ENCODE assay signal across 8 cellular contexts in the genomic region with DNA sequence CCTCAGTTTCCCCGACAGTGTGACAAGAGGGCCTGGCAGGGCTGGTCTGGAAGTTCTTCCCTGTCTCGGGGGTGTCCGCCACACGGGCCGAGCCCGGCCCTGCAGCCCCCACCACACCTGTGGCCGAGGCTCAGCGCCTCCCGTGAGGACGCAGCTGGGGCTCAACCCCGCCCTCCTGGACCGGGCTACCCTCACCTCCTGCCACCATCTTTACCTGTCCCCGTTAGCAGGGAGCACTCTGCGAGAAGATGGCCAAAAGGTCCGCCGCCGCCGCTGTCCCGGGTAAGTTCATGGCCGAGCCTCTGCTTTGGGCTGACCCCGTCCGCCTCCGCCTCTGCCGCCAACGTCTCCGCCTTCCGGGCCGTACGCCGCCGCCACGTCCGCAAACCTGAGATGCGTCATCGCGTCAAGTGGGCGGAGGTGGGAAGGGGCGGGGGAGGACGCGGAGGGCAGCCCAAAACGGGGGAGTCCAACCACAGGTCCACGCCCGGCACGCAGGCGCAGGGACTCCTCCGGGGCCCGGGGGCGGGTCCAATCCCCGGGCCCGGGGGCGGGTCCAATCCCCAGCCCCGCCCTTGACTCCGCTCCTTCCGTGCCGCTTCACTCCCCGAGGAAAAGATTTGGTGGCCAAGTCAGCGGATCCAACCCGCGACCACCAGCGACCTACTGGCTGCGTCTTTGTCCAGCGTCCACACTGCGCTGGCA. TPM values are rescaled to one million over a fixed set of nuclear protein-coding genes. Genes with fewer than 3 reads are reported as not detected.
DNase-seq lines count a peak whose midpoint lies in the region; ATAC-seq and TF ChIP-seq lines count a peak whose summit lies in the region.

A gene (minus strand): TSS at position 351 of the 705 bp plus-strand sequence. CDS start 4,295 bp downstream, outside the sequence.

- peak within 1 kb of the TSS; percentile 100 for H3K4me3 Mint-ChIP-seq in activated B cell treated with CpG ODN at 0.5 μM for 24 hours

- POLR2A ChIA-PET in AG04449 (lab: Yijun Ruan, JAX) (interaction anchor here (1.2 kb wide), 1 partner anchor 119 kb away, joined by 3 read pairs; a partner anchor contains a TSS), activated B cell treated with CpG ODN at 0.5 μM for 24 hours (lab: Charles Lee) (interaction anchor here (0.6 to 2.6 kb wide), 4 partner anchors 55 to 854 kb away, joined by 4 to 31 read pairs (median 8); a partner anchor contains a TSS)

- peaks cover 33% of the 10 kb centered on the region for H3K4me1 Mint-ChIP-seq in activated B cell treated with CpG ODN at 0.5 μM for 24 hours

- ATAC-seq in GM18873 (IDR thresholded peaks at IDR 0.05; ENCODE audit: low FRiP score, unreplicated experiment) (peak; percentile 90), HG03139 (IDR thresholded peaks at IDR 0.05; ENCODE audit: unreplicated experiment) (peak; percentile 92), activated B cell treated with CpG ODN at 0.5 μM for 24 hours (ENCODE audit: low read depth) (peak; percentile 93)

- TF ChIP-seq CTCF in AG04449 (IDR thresholded peaks at IDR 0.05; ENCODE audit: insufficient read depth, low read length, missing control alignments) (no peak), activated B cell treated with CpG ODN at 0.5 μM for 24 hours (IDR thresholded peaks at IDR 0.05) (no peak)

- peaks cover 20% of the 10 kb centered on the region for H3K27me3 Mint-ChIP-seq in activated B cell treated with CpG ODN at 0.5 μM for 24 hours

- peaks cover 22% of the 10 kb centered on the region for H3K36me3 Mint-ChIP-seq in activated B cell treated with CpG ODN at 0.5 μM for 24 hours (ENCODE audit: low read depth)

- intact Hi-C loops in activated B cell treated with CpG ODN at 0.5 μM for 24 hours (cut with micrococcal nuclease) = loop anchor here (1.0 to 5.0 kb wide), 6 partner anchors 22 to 1800 kb away; a partner anchor contains a TSS

- peak within 1 kb of the TSS; percentile 96 for H3K4me3 ChIP-seq in AG04449 (ENCODE audit: low read depth, low read length)

- no peaks in the 10 kb centered on the region for H3K9me3 Mint-ChIP-seq in activated B cell treated with CpG ODN at 0.5 μM for 24 hours

- H3K27ac ChIP-seq in caudate nucleus (ENCODE audit: low read depth, low read length) = peak within 1 kb of the TSS; percentile 100

- peak within 1 kb of the TSS; percentile 97 for H3K27ac Mint-ChIP-seq in activated B cell treated with CpG ODN at 0.5 μM for 24 hours

- CTCF ChIA-PET in AG04449 (lab: Yijun Ruan, JAX) = interaction anchor here (0.8 to 3.8 kb wide), 21 partner anchors 9 to 142 kb away, joined by 3 to 112 read pairs (median 6); a partner anchor contains a TSS
- CTCF ChIA-PET in activated B cell treated with CpG ODN at 0.5 μM for 24 hours (lab: Charles Lee) = interaction anchor here (0.7 to 1.7 kb wide), 8 partner anchors 45 to 141 kb away, joined by 3 to 25 read pairs (median 4); a partner anchor contains a TSS

- DNase-seq in AG04449 (ENCODE audit: low read depth, low spot score) (peak; percentile 69), NCI-H226 (peak; percentile 94), activated B cell treated with CpG ODN at 0.5 μM for 24 hours (peak; percentile 95), caudate nucleus (lab: John Stamatoyannopoulos, UW) (peak; percentile 19 to 99 (median 91)), inferior parietal cortex (ENCODE audit: extremely low spot score) (peak; percentile 92)
- peak; percentile 93 for DNase-seq in stimulated activated CD4-positive, alpha-beta T cell treated with anti-CD3 and anti-CD28 coated beads, Interleukin-12 subunit alpha, Interleukin-12 subunit beta, amount 100 ng/mL, for 24 hours (ENCODE audit: low read depth in 2 of 2)

RNA-seq across cellular contexts. Expression of the gene that starts here (rescaled TPM):
- total RNA-seq in activated B cell treated with CpG ODN at 0.5 μM for 24 hours = 18.3 and 18.4 TPM in 2 replicates

Comparison
In these comparisons a context has a peak if more than half of its experiments do, and no peak if none do; other contexts are left out.
1. Peak in every context shown above with its lines: DNase-seq, ATAC-seq, H3K4me3 ChIP-seq and H3K27ac ChIP-seq.